Comparison of ENCODE assay signal across 25 cellular contexts in genomic region chr20:14913896-14914295, GRCh38.
"Had no signal": no experiment of that assay in that cellular context is flagged by ENCODE, and none has a peak within 500 bp of the region (broad histone marks: within the 10 kb centered on the region; RNA-seq: fewer than 3 reads in every experiment).

No MANE protein-coding gene starts in this region.

- H3K27ac Mint-ChIP-seq: dendritic cell treated with granulocyte-macrophage colony-stimulating factor and Interleukin-4, amounts not matched to agents 40 ng/mL and 50 ng/mL, for 4 days; immature natural killer cell had no signal

- H3K4me3 Mint-ChIP-seq: central memory CD8-positive, alpha-beta T cell; dendritic cell treated with granulocyte-macrophage colony-stimulating factor and Interleukin-4, amounts not matched to agents 40 ng/mL and 50 ng/mL, for 4 days; immature natural killer cell had no signal

- H3K36me3 ChIP-seq: colonic mucosa, esophagus squamous epithelium, gastroesophageal sphincter, heart left ventricle, left lung, lower lobe of right lung had no signal

- H3K4me3 ChIP-seq: colonic mucosa, dorsolateral prefrontal cortex, esophagus squamous epithelium, gastroesophageal sphincter, heart left ventricle, left lung, lower lobe of right lung had no signal

- FAIRE-seq: frontal cortex had no signal

- H3K4me1 Mint-ChIP-seq: central memory CD8-positive, alpha-beta T cell; immature natural killer cell had no signal

- H3K9me3 ChIP-seq: colonic mucosa, esophagus squamous epithelium, gastroesophageal sphincter, heart left ventricle, left lung, lower lobe of right lung had no signal

- H3K36me3 Mint-ChIP-seq: immature natural killer cell had no signal

- H3K27ac ChIP-seq: colonic mucosa, epithelial cell of prostate, esophagus squamous epithelium, gastroesophageal sphincter, heart left ventricle, left lung, lower lobe of right lung had no signal

- H3K27me3 ChIP-seq: colonic mucosa, dorsolateral prefrontal cortex, esophagus squamous epithelium, gastroesophageal sphincter, left lung had no signal

- H3K27me3 Mint-ChIP-seq: central memory CD8-positive, alpha-beta T cell had no signal

- DNase-seq: cerebellar nuclear complex; colonic mucosa; cortex of kidney; dorsolateral prefrontal cortex; effector CD4-positive, alpha-beta T cell; effector memory CD4-positive, alpha-beta T cell; erythroblast; esophagus squamous epithelium; foreskin fibroblast; heart left ventricle; hippocampal formation; immature natural killer cell; islet precursor cell; left cardiac atrium; left lung; left ventricle myocardium superior; lower lobe of right lung; mesenchymal stem cell; midbrain had no signal

- H3K4me1 ChIP-seq: colonic mucosa, left lung, lower lobe of right lung had no signal

- H3K9me3 Mint-ChIP-seq: dendritic cell treated with granulocyte-macrophage colony-stimulating factor and Interleukin-4, amounts not matched to agents 40 ng/mL and 50 ng/mL, for 4 days had no signal

- ATAC-seq: esophagus mucosa, gastroesophageal sphincter, heart left ventricle, left cardiac atrium, left lung, left ventricle myocardium superior, lower lobe of right lung had no signal
